Comparison of ENCODE assay signal across 9 cellular contexts in the genomic region with DNA sequence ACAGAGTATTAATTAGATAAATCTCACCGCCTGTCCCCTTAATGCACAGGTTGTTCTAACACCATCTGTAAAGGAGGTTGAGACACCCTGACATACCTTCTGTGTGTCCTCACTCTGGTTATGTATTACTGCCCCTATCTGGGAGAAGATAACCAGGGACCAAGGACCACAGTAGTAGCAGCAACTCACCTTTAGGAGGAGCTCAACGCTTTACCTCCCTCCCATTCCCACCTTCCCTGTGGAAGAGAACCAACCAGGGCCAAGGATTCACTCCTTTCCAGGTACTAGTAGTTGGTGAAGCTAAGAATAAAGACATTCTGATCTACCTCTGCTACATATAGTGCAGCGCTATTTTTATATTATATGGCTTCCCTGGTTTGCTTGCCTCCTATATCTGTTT.
DNase-seq lines count a peak whose midpoint lies in the region; ATAC-seq and TF ChIP-seq lines count a peak whose summit lies in the region.
"Had no signal": no experiment of that assay in that cellular context is flagged by ENCODE, and none has a peak within 500 bp of the region (broad histone marks: within the 10 kb centered on the region; RNA-seq: fewer than 3 reads in every experiment).

No MANE protein-coding gene starts in this region.

- no peak overlapping the region for H3K27ac Mint-ChIP-seq in activated CD8-positive, alpha-beta T cell treated with anti-CD3 and anti-CD28 coated beads for 36 hours

- H3K27me3 Mint-ChIP-seq in activated CD8-positive, alpha-beta T cell treated with anti-CD3 and anti-CD28 coated beads for 36 hours, result no peaks in the 10 kb centered on the region

- no peak overlapping the region for H3K4me3 Mint-ChIP-seq in activated CD8-positive, alpha-beta T cell treated with anti-CD3 and anti-CD28 coated beads for 36 hours
- H3K4me3 Mint-ChIP-seq: central memory CD8-positive, alpha-beta T cell had no signal

- no peaks in the 10 kb centered on the region for H3K36me3 Mint-ChIP-seq in activated CD8-positive, alpha-beta T cell treated with anti-CD3 and anti-CD28 coated beads for 36 hours (ENCODE audit: low read depth)

- H3K36me3 ChIP-seq in osteoblast (ENCODE audit: insufficient read depth, low read length), result no peaks in the 10 kb centered on the region
- H3K36me3 ChIP-seq in tibial artery, result no peaks in the 10 kb centered on the region
- H3K36me3 ChIP-seq: SJSA1 had no signal

- CTCF ChIA-PET in activated CD8-positive, alpha-beta T cell treated with anti-CD3 and anti-CD28 coated beads for 36 hours (lab: Charles Lee), result no interaction called here

- POLR2A ChIA-PET in activated CD8-positive, alpha-beta T cell treated with anti-CD3 and anti-CD28 coated beads for 36 hours (lab: Charles Lee), result no interaction called here

- no peaks in the 10 kb centered on the region for H4K20me1 ChIP-seq in osteoblast (ENCODE audit: insufficient read depth, low read length)

- no peaks in the 10 kb centered on the region for H3K4me1 Mint-ChIP-seq in activated CD8-positive, alpha-beta T cell treated with anti-CD3 and anti-CD28 coated beads for 36 hours (ENCODE audit: low read depth)

- H3K4me2 ChIP-seq in osteoblast (ENCODE audit: insufficient read depth, low read length), result no peak overlapping the region

- ATAC-seq in HG02884 (IDR thresholded peaks at IDR 0.05; ENCODE audit: unreplicated experiment), result no peak
- no peak for ATAC-seq in activated CD8-positive, alpha-beta T cell treated with anti-CD3 and anti-CD28 coated beads for 36 hours

- in situ Hi-C loops in astrocyte of the cerebellum (cut with HindIII; ENCODE audit: low sequenced_read_pairs), result no loop called here

- H3K4me1 ChIP-seq in osteoblast (ENCODE audit: insufficient read depth, low read length) (no peaks in the 10 kb centered on the region), tibial artery (no peaks in the 10 kb centered on the region)

- no peak overlapping the region for H3K4me3 ChIP-seq in astrocyte of the cerebellum (ENCODE audit: low read depth, low read length)
- H3K4me3 ChIP-seq in osteoblast (ENCODE audit: insufficient read depth, low read length), result no peak overlapping the region
- H3K4me3 ChIP-seq in tibial artery, result no peak overlapping the region
- H3K4me3 ChIP-seq: SJSA1 had no signal

- H3K9me3 ChIP-seq in osteoblast (ENCODE audit: low read depth, low read length) (no peaks in the 10 kb centered on the region), tibial artery (no peaks in the 10 kb centered on the region)
- H3K9me3 ChIP-seq: SJSA1 had no signal

- no peaks in the 10 kb centered on the region for H3K79me2 ChIP-seq in osteoblast (ENCODE audit: insufficient read depth, low read length)

- H3K27ac ChIP-seq in osteoblast (ENCODE audit: low read depth, low read length) (no peak overlapping the region), tibial artery (no peak overlapping the region)
- H3K27ac ChIP-seq: SJSA1 had no signal

- TF ChIP-seq CTCF in GM12872 (IDR thresholded peaks at IDR 0.05; ENCODE audit: insufficient read depth, low read depth, low read length) (peak; percentile 32; the same call in 1 of the 3 replicates), astrocyte of the cerebellum (IDR thresholded peaks at IDR 0.05; ENCODE audit: low read depth, low read length, missing control alignments) (peak; percentile 21), osteoblast (IDR thresholded peaks at IDR 0.05; ENCODE audit: extremely low read depth, low read depth, low read length) (peak; percentile 33), tibial artery (IDR thresholded peaks at IDR 0.05) (no peak)
- TF ChIP-seq CTCF in activated CD8-positive, alpha-beta T cell treated with anti-CD3 and anti-CD28 coated beads for 36 hours (IDR thresholded peaks at IDR 0.05), result no peak

- H2AFZ ChIP-seq in osteoblast (ENCODE audit: low read length), result no peak overlapping the region

- intact Hi-C loops in tibial artery (cut with DNase I; ENCODE audit: low total_unique reads), result no loop called here
- intact Hi-C loops in activated CD8-positive, alpha-beta T cell treated with anti-CD3 and anti-CD28 coated beads for 36 hours (cut with micrococcal nuclease), result no loop called here

- H3K9me3 Mint-ChIP-seq in activated CD8-positive, alpha-beta T cell treated with anti-CD3 and anti-CD28 coated beads for 36 hours, result no peaks in the 10 kb centered on the region
- H3K9me3 Mint-ChIP-seq: central memory CD8-positive, alpha-beta T cell had no signal

- H3K27me3 ChIP-seq in osteoblast (ENCODE audit: insufficient read depth, low read length) (peaks cover 4% of the 10 kb centered on the region), tibial artery (peaks cover 0 to 3% of the 10 kb centered on the region in 2 donors)
- H3K27me3 ChIP-seq: SJSA1 had no signal

- DNase-seq in NCI-H1930 (lab: John Stamatoyannopoulos, UW) (peak; percentile 2 to 4), astrocyte of the cerebellum (ENCODE audit: low read depth) (no peak), osteoblast (ENCODE audit: insufficient read length, low spot score, missing footprints) (peak; percentile 59), tibial artery (no peak)
- no peak for DNase-seq in activated CD8-positive, alpha-beta T cell treated with anti-CD3 and anti-CD28 coated beads for 36 hours

Comparison
In these comparisons a context has a peak if more than half of its experiments do, and no peak if none do; other contexts are left out.
1. CTCF ChIP-seq: peak in GM12872 (single experiment), astrocyte of the cerebellum (single experiment) and osteoblast (single experiment); none in tibial artery (0 of 2) and activated CD8-positive, alpha-beta T cell treated with anti-CD3 and anti-CD28 coated beads for 36 hours (single experiment).
2. DNase-seq: peak in NCI-H1930 (2 of 2) and osteoblast (single experiment); none in astrocyte of the cerebellum (single experiment), tibial artery (0 of 2) and activated CD8-positive, alpha-beta T cell treated with anti-CD3 and anti-CD28 coated beads for 36 hours (single experiment).